Comparison of ENCODE assay signal across 9 cellular contexts in genomic region chr6:27238010-27238983, GRCh38. TPM values are rescaled to one million over a fixed set of nuclear protein-coding genes. Genes with fewer than 3 reads are reported as not detected.
DNase-seq lines count a peak whose midpoint lies in the region; FAIRE-seq and TF ChIP-seq lines count a peak whose summit lies in the region.
"Had no signal": no experiment of that assay in that cellular context is flagged by ENCODE, and none has a peak within 500 bp of the region (broad histone marks: within the 10 kb centered on the region; RNA-seq: fewer than 3 reads in every experiment).

No MANE protein-coding gene starts in this region.

- peak overlapping the region; percentile 6 for H4K5ac ChIP-seq in mesendoderm (ENCODE audit: low read length)

- no peaks in the 10 kb centered on the region for H3K79me2 ChIP-seq in mesendoderm (ENCODE audit: control insufficient read depth, insufficient read depth, low read length)

- peak overlapping the region; percentile 89 for H3K4me2 ChIP-seq in mesendoderm (ENCODE audit: low read length)

- no peak overlapping the region for H3K23ac ChIP-seq in mesendoderm (ENCODE audit: low read length)

- H3K56ac ChIP-seq in mesendoderm (ENCODE audit: low read length): peak overlapping the region; percentile 88

- no peak overlapping the region for H4K8ac ChIP-seq in mesendoderm (ENCODE audit: low read depth, low read length)

- H3K4me1 ChIP-seq in HUES6 (ENCODE audit: control insufficient read depth, insufficient read depth, low read length) (0 out of 2 replicates have a peak, but pooled peaks cover 14% of the 10 kb centered on the region), mesendoderm (ENCODE audit: control insufficient read depth, low read depth, low read length) (no peaks in the 10 kb centered on the region)

- H3K18ac ChIP-seq in mesendoderm (ENCODE audit: low read length): no peak overlapping the region

- H3K9me3 ChIP-seq in HUES6 (ENCODE audit: control insufficient read depth, insufficient read depth, low read depth, low read length): no peaks in the 10 kb centered on the region
- H3K9me3 ChIP-seq: thoracic aorta had no signal

- no peak overlapping the region for H3K4ac ChIP-seq in mesendoderm (ENCODE audit: low read depth, low read length)

- H2AK5ac ChIP-seq in mesendoderm (ENCODE audit: low read length): no peak overlapping the region

- TF ChIP-seq CTCF in brain microvascular endothelial cell (IDR thresholded peaks at IDR 0.05; ENCODE audit: low read depth, low read length, missing control alignments): peak; percentile 5

- H3K79me1 ChIP-seq in mesendoderm (ENCODE audit: low read length): no peaks in the 10 kb centered on the region

- DNase-seq in COLO668 (lab: John Stamatoyannopoulos, UW; ENCODE audit: unreplicated experiment): peak; percentile 3
- DNase-seq in brain microvascular endothelial cell: peak; percentile 10
- peak; percentile 72 for DNase-seq in mesendoderm
- DNase-seq in amygdala (lab: John Stamatoyannopoulos, UW): no peak
- DNase-seq in frontal cortex (ENCODE audit: low spot score in 2 of 2): no peak
- DNase-seq in NCI-H1092 (lab: John Stamatoyannopoulos, UW): no peak
- DNase-seq in SHP77 (lab: John Stamatoyannopoulos, UW): no peak

- H3K27me3 ChIP-seq in HUES6 (ENCODE audit: control insufficient read depth, insufficient read depth, low read length) (peaks cover 15% of the 10 kb centered on the region), brain microvascular endothelial cell (replicated peaks) (no peaks in the 10 kb centered on the region), mesendoderm (ENCODE audit: insufficient read depth, low read length, poor library complexity) (no peaks in the 10 kb centered on the region)

- H3K36me3 ChIP-seq in HUES6 (ENCODE audit: control insufficient read depth, insufficient read depth, low read length) (no peaks in the 10 kb centered on the region), brain microvascular endothelial cell (replicated peaks) (no peaks in the 10 kb centered on the region), mesendoderm (ENCODE audit: control insufficient read depth, insufficient read depth, low read length) (no peaks in the 10 kb centered on the region)
- H3K36me3 ChIP-seq: thoracic aorta had no signal

- no peak overlapping the region for H3K27ac ChIP-seq in HUES6 (ENCODE audit: low read depth, low read length)
- no peak overlapping the region for H3K27ac ChIP-seq in brain microvascular endothelial cell
- no peak overlapping the region for H3K27ac ChIP-seq in mesendoderm (ENCODE audit: low read depth, low read length)
- H3K27ac ChIP-seq: thoracic aorta had no signal

- H3K4me3 ChIP-seq in HUES6 (ENCODE audit: low read depth, low read length) (peak overlapping the region; percentile 76), brain microvascular endothelial cell (ENCODE audit: low read depth, low read length) (peak overlapping the region; percentile 45), mesendoderm (ENCODE audit: low read length) (peak overlapping the region; percentile 53)
- H3K4me3 ChIP-seq: thoracic aorta had no signal

- peak overlapping the region; percentile 36 for H2BK120ac ChIP-seq in mesendoderm (ENCODE audit: low read depth, low read length)

- H2BK15ac ChIP-seq in mesendoderm (replicated peaks; ENCODE audit: low read depth): no peak overlapping the region

- in situ Hi-C loops in brain microvascular endothelial cell (cut with HindIII; ENCODE audit: low pct_ligation_motif_present, low sequenced_read_pairs): no loop called here

- FAIRE-seq in frontal cortex (lab: Jason Lieb, UNC): no peak

- WGBS in mesendoderm (ENCODE audit: extremely low coverage, insufficient coverage, low lambda C conversion rate): no CpG with 5 or more reads among the region's 41 CpGs

- H2BK5ac ChIP-seq in mesendoderm (ENCODE audit: low read length): no peak overlapping the region

- H3K9ac ChIP-seq in HUES6 (ENCODE audit: low read length) (peak overlapping the region; percentile 54), mesendoderm (ENCODE audit: low read length) (peak overlapping the region; percentile 67)

RNA-seq across cellular contexts. Expression of gene PRSS16, which starts 9.2 kb away (rescaled TPM):
- 8.8 TPM for polyA plus RNA-seq in mesendoderm (2013, experiment 1 of 2)
- 9.5 TPM for polyA plus RNA-seq in mesendoderm (2013, experiment 2 of 2)
- total RNA-seq in frontal cortex: 0.41 TPM
- total RNA-seq: thoracic aorta had no signal

Comparison
In these comparisons a context has a peak if more than half of its experiments do, and no peak if none do; other contexts are left out.
1. DNase-seq: peak in COLO668 (single experiment), brain microvascular endothelial cell (single experiment) and mesendoderm (single experiment); none in amygdala (0 of 56), frontal cortex (0 of 2), NCI-H1092 (single experiment) and SHP77 (0 of 2).
2. Peak in every context shown above with its lines, with median percentiles within 50 percentile points of each other: H3K4me3 ChIP-seq.